24 cellular contexts compared by ENCODE assay signal in the genomic region with DNA sequence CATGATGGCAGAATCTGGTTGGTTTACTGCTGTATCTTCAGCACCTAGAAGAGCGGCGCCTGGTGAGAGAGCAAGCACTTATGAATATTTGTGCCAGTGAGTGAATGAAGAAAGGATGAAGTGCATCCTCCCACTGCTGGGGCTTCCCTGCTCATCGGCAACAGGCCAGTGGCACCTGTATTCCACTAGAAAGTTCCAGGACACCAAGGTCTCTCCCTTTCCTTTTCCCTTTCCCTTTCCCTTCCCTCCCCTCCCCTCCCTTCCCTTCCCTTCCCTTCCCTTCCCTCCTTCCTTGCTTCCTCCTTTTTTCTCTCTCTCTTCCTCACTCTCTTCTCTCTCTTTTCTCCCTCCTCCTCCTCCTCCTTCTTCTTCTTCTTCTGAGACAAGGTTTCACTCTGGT.
"Had no signal": no experiment of that assay in that cellular context is flagged by ENCODE, and none has a peak within 500 bp of the region (broad histone marks: within the 10 kb centered on the region; RNA-seq: fewer than 3 reads in every experiment).

No MANE protein-coding gene starts in this region.

- H3K36me3 Mint-ChIP-seq: naive thymus-derived CD4-positive, alpha-beta T cell had no signal

- DNase-seq: colonic mucosa; cortex of kidney; effector CD8-positive, alpha-beta T cell; effector memory CD8-positive, alpha-beta T cell; erythroblast; esophagus squamous epithelium; foreskin fibroblast; foreskin melanocyte; gastrocnemius medialis; glutamatergic neuron; head of caudate nucleus; heart right ventricle; hippocampal formation; left cardiac atrium; left lung; left ventricle myocardium superior; lower lobe of right lung; mesenchymal stem cell; midbrain; naive thymus-derived CD4-positive, alpha-beta T cell had no signal

- H3K4me3 ChIP-seq: colonic mucosa, esophagus squamous epithelium, gastrocnemius medialis, heart right ventricle, left lung, lower lobe of right lung had no signal

- H3K4me3 Mint-ChIP-seq: dendritic cell treated with granulocyte-macrophage colony-stimulating factor and Interleukin-4, amounts not matched to agents 40 ng/mL and 50 ng/mL, for 4 days; effector memory CD8-positive, alpha-beta T cell; endodermal cell; naive thymus-derived CD4-positive, alpha-beta T cell had no signal

- H3K36me3 ChIP-seq: colonic mucosa, esophagus squamous epithelium, gastrocnemius medialis, heart right ventricle, left lung, lower lobe of right lung had no signal

- H3K9me3 ChIP-seq: colonic mucosa, esophagus squamous epithelium, gastrocnemius medialis, heart right ventricle, left lung, lower lobe of right lung had no signal

- ATAC-seq: effector memory CD8-positive, alpha-beta T cell; esophagus mucosa; gastrocnemius medialis; heart right ventricle; left cardiac atrium; left lung; left ventricle myocardium superior; lower lobe of right lung; naive thymus-derived CD4-positive, alpha-beta T cell had no signal

- H3K27ac ChIP-seq: colonic mucosa, epithelial cell of prostate, esophagus squamous epithelium, gastrocnemius medialis, heart right ventricle, left lung, lower lobe of right lung had no signal

- H3K27me3 ChIP-seq: colonic mucosa, esophagus squamous epithelium, gastrocnemius medialis, heart right ventricle, left lung had no signal

- H3K27ac Mint-ChIP-seq: dendritic cell treated with granulocyte-macrophage colony-stimulating factor and Interleukin-4, amounts not matched to agents 40 ng/mL and 50 ng/mL, for 4 days; effector memory CD8-positive, alpha-beta T cell; endodermal cell; naive thymus-derived CD4-positive, alpha-beta T cell had no signal

- H3K27me3 Mint-ChIP-seq: dendritic cell treated with granulocyte-macrophage colony-stimulating factor and Interleukin-4, amounts not matched to agents 40 ng/mL and 50 ng/mL, for 4 days had no signal

- H3K4me1 ChIP-seq: colonic mucosa, esophagus squamous epithelium, gastrocnemius medialis, left lung, lower lobe of right lung had no signal

- H3K4me1 Mint-ChIP-seq: naive thymus-derived CD4-positive, alpha-beta T cell had no signal

- H3K9me3 Mint-ChIP-seq: effector memory CD8-positive, alpha-beta T cell had no signal
